ENCODE assay signal across 28 cellular contexts in the genomic region with DNA sequence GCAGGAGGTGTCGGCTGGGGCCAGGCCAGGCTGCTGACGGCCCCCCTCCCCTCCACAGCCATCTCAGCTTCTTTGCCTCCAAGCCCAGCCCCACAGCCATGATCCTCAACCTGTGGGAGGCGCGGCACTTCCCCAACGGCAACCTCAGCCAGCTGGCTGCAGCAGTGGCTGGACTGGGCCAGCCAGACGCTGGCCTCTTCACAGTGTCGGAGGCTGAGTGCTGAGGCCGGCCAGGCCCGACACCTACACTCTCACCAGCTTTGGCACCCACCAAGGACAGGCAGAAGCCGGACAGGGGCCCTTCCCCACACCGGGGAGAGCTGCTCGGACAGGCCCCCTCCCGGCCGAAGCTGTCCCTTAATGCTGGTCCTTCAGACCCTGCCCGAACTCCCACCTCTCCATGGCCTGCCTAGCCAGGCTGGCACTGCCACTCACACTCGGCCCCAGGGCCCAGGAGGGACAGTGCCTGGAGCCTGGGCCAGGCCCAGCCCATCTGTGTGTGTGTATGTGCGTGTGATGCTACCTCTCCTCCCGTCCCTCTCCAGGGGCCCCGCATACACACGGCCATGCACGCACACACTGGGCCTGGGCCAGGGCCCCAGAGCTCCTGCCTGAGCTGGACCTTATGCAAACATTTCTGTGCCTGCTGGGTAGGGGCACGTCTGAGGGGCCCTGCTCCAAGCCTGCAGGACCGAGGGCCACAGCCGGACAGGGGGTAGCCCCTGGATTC. TPM values are rescaled to one million over a fixed set of nuclear protein-coding genes. Genes with fewer than 3 reads are reported as not detected.
DNase-seq lines count a peak whose midpoint lies in the region; ATAC-seq, FAIRE-seq and TF ChIP-seq lines count a peak whose summit lies in the region.
"Had no signal": no experiment of that assay in that cellular context is flagged by ENCODE, and none has a peak within 500 bp of the region (broad histone marks: within the 10 kb centered on the region; RNA-seq: fewer than 3 reads in every experiment).

No MANE protein-coding gene starts in this region.

- H3K9me3 Mint-ChIP-seq in GM23338, result no peaks in the 10 kb centered on the region; the same call in 2 of the 3 replicates
- no peaks in the 10 kb centered on the region for H3K9me3 Mint-ChIP-seq in stimulated activated naive CD8-positive, alpha-beta T cell treated with anti-CD3 and anti-CD28 coated beads, Interleukin-15, amount 100 ng/mL, for 72 hours
- H3K9me3 Mint-ChIP-seq: CD4-positive, alpha-beta T cell had no signal

- H3K9me2 ChIP-seq in GM23338 (ENCODE audit: insufficient read depth), result no peaks in the 10 kb centered on the region

- H3K9me1 ChIP-seq in K562 (ENCODE audit: control insufficient read depth, insufficient read depth, low read length), result peaks cover 15% of the 10 kb centered on the region

- H3K4me3 Mint-ChIP-seq in GM23338, result no peak overlapping the region
- no peak overlapping the region for H3K4me3 Mint-ChIP-seq in stimulated activated naive CD8-positive, alpha-beta T cell treated with anti-CD3 and anti-CD28 coated beads, Interleukin-15, amount 100 ng/mL, for 72 hours
- H3K4me3 Mint-ChIP-seq: CD4-positive, alpha-beta T cell; IgD-negative memory B cell had no signal

- H4K20me1 ChIP-seq in GM23338 (replicated peaks; ENCODE audit: insufficient read depth) (no peaks in the 10 kb centered on the region), K562 (replicated peaks; ENCODE audit: control insufficient read depth, insufficient read depth, low read length) (peaks cover 34% of the 10 kb centered on the region)

- H3K23ac ChIP-seq in mesendoderm (ENCODE audit: low read length), result no peak overlapping the region

- peak; percentile 19 for DNase-seq in AG08396 (ENCODE audit: low spot score)
- DNase-seq in GM23338 (ENCODE audit: low spot score), result no peak
- no peak for DNase-seq in K562 (ENCODE audit: extremely low read depth in 1 of 4, low spot score in 3 of 4)
- no peak for DNase-seq in mesendoderm
- no peak for DNase-seq in stimulated activated naive CD8-positive, alpha-beta T cell treated with anti-CD3 and anti-CD28 coated beads, Interleukin-15, amount 100 ng/mL, for 72 hours
- no peak for DNase-seq in Peyer's patch
- DNase-seq in cerebellar nuclear complex (lab: John Stamatoyannopoulos, UW), result no peak
- no peak for DNase-seq in NCI-H748 treated with DMSO at 0.1 percent for 48 hours (lab: John Stamatoyannopoulos, UW)
- DNase-seq: ACHN; AML-193; Caco-2; CD4-positive, alpha-beta T cell; DMS153; DMS79; GDM1; GOT3; KG1 had no signal

- no peak overlapping the region for H4K8ac ChIP-seq in mesendoderm (ENCODE audit: low read depth, low read length)

- H2BK120ac ChIP-seq in mesendoderm (ENCODE audit: low read depth, low read length), result no peak overlapping the region

- H3K4ac ChIP-seq in mesendoderm (ENCODE audit: low read depth, low read length), result no peak overlapping the region

- in situ Hi-C loops in K562 (cut with MboI), result no loop called here

- ATAC-seq in GM23338 (no peak), K562 (peak; percentile 50)
- no peak for ATAC-seq in stimulated activated naive CD8-positive, alpha-beta T cell treated with anti-CD3 and anti-CD28 coated beads, Interleukin-15, amount 100 ng/mL, for 72 hours

- no peak overlapping the region for H3K4me2 ChIP-seq in GM23338
- H3K4me2 ChIP-seq in K562 (ENCODE audit: insufficient read depth, low read length), result no peak overlapping the region
- no peak overlapping the region for H3K4me2 ChIP-seq in mesendoderm (ENCODE audit: low read length)

- H3K9ac ChIP-seq in K562 (ENCODE audit: insufficient read depth in 1 of 2, low read depth in 2 of 2, low read length in 2 of 2) (peak overlapping the region in 1 of 2 experiments; percentile 35; a peak in 2 of 4 replicates), mesendoderm (ENCODE audit: low read length) (no peak overlapping the region)

- H2BK15ac ChIP-seq in mesendoderm (replicated peaks; ENCODE audit: low read depth), result no peak overlapping the region

- H3K4me3 ChIP-seq in GM23338 (no peak overlapping the region), K562 (no peak overlapping the region), mesendoderm (ENCODE audit: low read length) (no peak overlapping the region), Peyer's patch (no peak overlapping the region)
- H3K4me3 ChIP-seq: HAP-1 had no signal

- intact Hi-C loops in K562 (cut with micrococcal nuclease), result no loop called here

- no peaks in the 10 kb centered on the region for H3F3A ChIP-seq in GM23338 (replicated peaks; ENCODE audit: low read depth)

- H2AFZ ChIP-seq in GM23338 (no peak overlapping the region), K562 (ENCODE audit: low read depth, low read length) (no peak overlapping the region)

- BruUV-seq in K562 (replicated peaks; lab: Mats Ljungman, UMichigan), result no TSS peak

- H3K36me3 ChIP-seq in GM23338 (ENCODE audit: insufficient read depth) (no peaks in the 10 kb centered on the region), K562 (ENCODE audit: control insufficient read depth, insufficient read depth, low read length) (no peaks in the 10 kb centered on the region), mesendoderm (ENCODE audit: control insufficient read depth, insufficient read depth, low read length) (no peaks in the 10 kb centered on the region), Peyer's patch (no peaks in the 10 kb centered on the region)
- H3K36me3 ChIP-seq: HAP-1 had no signal

- no peak overlapping the region for H2AK5ac ChIP-seq in mesendoderm (ENCODE audit: low read length)

- TF ChIP-seq CTCF in GM23338 (conservative IDR thresholded peaks at IDR 0.05; ENCODE audit: low read depth in 2 of 2) (no peak), K562 (IDR thresholded peaks at IDR 0.05 in 2 of 3, conservative IDR thresholded peaks at IDR 0.05 in 1 of 3; ENCODE audit: insufficient read depth in 2 of 3, low read depth in 1 of 3, low read length in 3 of 3) (no peak), Peyer's patch (IDR thresholded peaks at IDR 0.05) (no peak)

- H3K27ac ChIP-seq in GM23338 (ENCODE audit: low read depth) (no peak overlapping the region), K562 (ENCODE audit: extremely low read depth, low read depth, low read length) (no peak overlapping the region), mesendoderm (ENCODE audit: low read depth, low read length) (no peak overlapping the region), Peyer's patch (no peak overlapping the region)
- H3K27ac ChIP-seq: C4-2B, HL-60 had no signal

- 0 out of 2 replicates have a peak overlapping the region, but pooled peaks have one; percentile 56 for H3K27ac Mint-ChIP-seq in GM23338
- no peak overlapping the region for H3K27ac Mint-ChIP-seq in stimulated activated naive CD8-positive, alpha-beta T cell treated with anti-CD3 and anti-CD28 coated beads, Interleukin-15, amount 100 ng/mL, for 72 hours
- H3K27ac Mint-ChIP-seq: CD4-positive, alpha-beta T cell; IgD-negative memory B cell had no signal

- H3K4me1 ChIP-seq in GM23338 (ENCODE audit: insufficient read depth) (no peaks in the 10 kb centered on the region), K562 (replicated peaks in 1 of 2; ENCODE audit: control insufficient read depth in 2 of 2, insufficient read depth in 2 of 2, low read length in 2 of 2) (peaks cover 0 to 46% of the 10 kb centered on the region in 2 experiments; a peak in 2 of 5 replicates), mesendoderm (ENCODE audit: control insufficient read depth, low read depth, low read length) (no peaks in the 10 kb centered on the region), Peyer's patch (no peaks in the 10 kb centered on the region)
- H3K4me1 ChIP-seq: Caco-2, HAP-1 had no signal

- H3K79me1 ChIP-seq in mesendoderm (ENCODE audit: low read length), result no peaks in the 10 kb centered on the region

- no peak for FAIRE-seq in K562 (lab: Jason Lieb, UNC)
- FAIRE-seq: A204.1, D721Med, GM12892, GM18507 had no signal

- TF ChIP-seq EP300 in K562 (IDR thresholded peaks at IDR 0.05; ENCODE audit: low read length), result no peak

- no peaks in the 10 kb centered on the region for H3K36me3 Mint-ChIP-seq in GM23338 (ENCODE audit: low read depth)
- H3K36me3 Mint-ChIP-seq: IgD-negative memory B cell had no signal

- H3K79me2 ChIP-seq in GM23338 (replicated peaks; ENCODE audit: insufficient read depth), result no peaks in the 10 kb centered on the region
- H3K79me2 ChIP-seq in K562 (ENCODE audit: control insufficient read depth, insufficient read depth, low read length), result no peaks in the 10 kb centered on the region
- H3K79me2 ChIP-seq in mesendoderm (ENCODE audit: control insufficient read depth, insufficient read depth, low read length), result no peaks in the 10 kb centered on the region

- CTCF ChIA-PET in K562 (lab: Yijun Ruan, JAX; ENCODE audit: low intra/inter-chr PET ratio), result no interaction called here

- peaks cover 14% of the 10 kb centered on the region; the same call in 2 of the 3 replicates for H3K4me1 Mint-ChIP-seq in GM23338
- H3K4me1 Mint-ChIP-seq in stimulated activated naive CD8-positive, alpha-beta T cell treated with anti-CD3 and anti-CD28 coated beads, Interleukin-15, amount 100 ng/mL, for 72 hours, result peaks cover 18% of the 10 kb centered on the region

- H3K56ac ChIP-seq in mesendoderm (ENCODE audit: low read length), result peak overlapping the region; percentile 34

- no peak for TF ChIP-seq POLR2A in K562 (conservative IDR thresholded peaks at IDR 0.05)
- TF ChIP-seq POLR2A in Peyer's patch (IDR thresholded peaks at IDR 0.05), result no peak

- no peak overlapping the region for H4K5ac ChIP-seq in mesendoderm (ENCODE audit: low read length)

- 3% methylated on average over 23 of the region's 24 CpGs for WGBS in K562 (ENCODE audit: insufficient coverage, low coverage, missing lambda C conversion rate)
- no CpG with 5 or more reads among the region's 24 CpGs for WGBS in mesendoderm (ENCODE audit: extremely low coverage, insufficient coverage, low lambda C conversion rate)

- peaks cover 16% of the 10 kb centered on the region for H3K27me3 Mint-ChIP-seq in GM23338 (ENCODE audit: insufficient read depth, low read depth, poor library complexity)
- peaks cover 58% of the 10 kb centered on the region for H3K27me3 Mint-ChIP-seq in stimulated activated naive CD8-positive, alpha-beta T cell treated with anti-CD3 and anti-CD28 coated beads, Interleukin-15, amount 100 ng/mL, for 72 hours

- H3K9me3 ChIP-seq in K562 (replicated peaks; ENCODE audit: control insufficient read depth, insufficient read depth, low read depth, low read length) (no peaks in the 10 kb centered on the region), Peyer's patch (no peaks in the 10 kb centered on the region)
- H3K9me3 ChIP-seq: Caco-2, HAP-1 had no signal

- POLR2A ChIA-PET in K562 (lab: Yijun Ruan, JAX), result no interaction called here

- H2BK5ac ChIP-seq in mesendoderm (ENCODE audit: low read length), result no peak overlapping the region

- TF ChIP-seq RAD21 in K562 (CRISPR knock-in tag; conservative IDR thresholded peaks at IDR 0.05 in 1 of 2, IDR thresholded peaks at IDR 0.05 in 1 of 2), result no peak

- H3K27me3 ChIP-seq in GM23338 (ENCODE audit: insufficient read depth) (no peaks in the 10 kb centered on the region), K562 (ENCODE audit: control insufficient read depth in 2 of 2, insufficient read depth in 2 of 2, low read length in 2 of 2) (peaks cover 82 to 98% of the 10 kb centered on the region in 2 experiments), mesendoderm (ENCODE audit: insufficient read depth, low read length, poor library complexity) (no peaks in the 10 kb centered on the region), Peyer's patch (no peaks in the 10 kb centered on the region)

- no peak overlapping the region for H3K18ac ChIP-seq in mesendoderm (ENCODE audit: low read length)

RNA-seq across cellular contexts. Expression of gene HK3, which starts 19.3 kb away (rescaled TPM):
- total RNA-seq in GM23338 (2014; rRNA removed; shearing (Covaris generic)), result not detected in 2 replicates
- polyA plus RNA-seq in GM23338 (2016; fragmentation: Nextera tagmentation; extraction: Ambion mirVana) (not detected in 2 replicates), K562 (2011; rRNA removed) (not detected in 2 replicates), K562 (2014; fragmentation: Illumina TruSeq; extraction: Trizol) (not detected in 2 replicates), K562 (2014; fragmentation: Nextera tagmentation; extraction: Ambion mirVana) (not detected), K562 (2014; rRNA removed) (not detected in 2 replicates)
- not detected in 2 replicates for total RNA-seq in K562 (2011; cell fraction: chromatin; rRNA removed; ENCODE audit: low replicate concordance)
- total RNA-seq in K562 (2011; cell fraction: nucleolus; rRNA removed), result not detected in 2 replicates
- total RNA-seq in K562 (2011; cell fraction: nucleoplasm; rRNA removed), result not detected in 2 replicates
- total RNA-seq in K562 (2014; rRNA removed) (0.08 TPM in 1 of 2 replicates, not detected in the other), K562 (2014; rRNA removed; fragmentation: Illumina TruSeq; extraction: Trizol) (not detected in 2 replicates), K562 (2015; rRNA removed; fragmentation: Illumina TruSeq; extraction: Trizol) (not detected in 2 replicates), K562 (2021) (0.16 TPM in 1 of 2 replicates, not detected in the other), Peyer's patch (1 to 10 TPM; 1.6 to 7.4 (median 3.6) TPM)
- polyA plus RNA-seq in K562 (2011; cell fraction: cytosol; rRNA removed), result not detected in 2 replicates
- polyA plus RNA-seq in K562 (2011; cell fraction: nucleus; rRNA removed), result 0.06 and 0.08 TPM in 2 replicates
- polyA plus RNA-seq in K562 (2012), result not detected in 2 replicates
- polyA minus RNA-seq in K562 (2011; rRNA and poly(A)+ RNA removed), result not detected in 2 replicates
- not detected in 2 replicates for polyA minus RNA-seq in K562 (2011; cell fraction: cytosol; rRNA and poly(A)+ RNA removed)
- not detected in 2 replicates for polyA minus RNA-seq in K562 (2011; cell fraction: nucleus; rRNA and poly(A)+ RNA removed)
- polyA plus RNA-seq in mesendoderm (2013, experiment 1 of 2), result not detected
- not detected for polyA plus RNA-seq in mesendoderm (2013, experiment 2 of 2)
- total RNA-seq: Daoy, HT1080 had no signal
- polyA plus RNA-seq: BJ, IgD-negative memory B cell had no signal
